11 cellular contexts compared by ENCODE assay signal in the genomic region with DNA sequence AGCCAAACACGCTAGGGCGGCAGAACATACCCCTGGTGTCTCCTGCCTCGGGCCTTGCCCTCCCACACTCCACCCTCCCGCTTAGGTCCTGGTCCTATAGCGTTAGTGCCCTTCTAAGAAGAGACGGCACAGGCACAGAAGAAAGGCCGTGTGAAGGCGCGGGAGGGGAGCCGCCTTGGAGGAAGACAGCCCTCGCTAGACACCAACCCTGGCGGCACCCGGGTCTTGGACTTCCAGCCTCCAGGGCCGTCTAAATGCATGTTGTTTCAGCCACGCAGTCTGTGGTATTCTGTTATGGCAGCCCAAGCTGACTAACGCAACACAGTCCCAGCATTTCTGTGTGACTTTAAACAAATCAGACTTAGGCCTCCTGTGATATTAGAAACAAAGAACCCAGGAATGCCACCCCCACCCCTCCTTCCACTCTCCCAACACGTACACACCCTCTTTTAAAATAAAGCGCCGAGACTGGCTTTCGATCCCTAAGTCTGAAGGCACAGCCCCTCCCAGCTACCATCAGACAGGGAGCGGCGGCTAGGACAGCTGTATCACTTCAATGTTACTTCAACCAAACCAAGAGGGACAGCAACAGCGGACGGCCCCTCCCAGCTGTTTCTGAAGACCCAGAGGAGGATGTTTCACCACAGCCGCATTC.
DNase-seq lines count a peak whose midpoint lies in the region; ATAC-seq and TF ChIP-seq lines count a peak whose summit lies in the region.
"Had no signal": no experiment of that assay in that cellular context is flagged by ENCODE, and none has a peak within 500 bp of the region (broad histone marks: within the 10 kb centered on the region; RNA-seq: fewer than 3 reads in every experiment).

No MANE protein-coding gene starts in this region.

- POLR2A ChIA-PET in AG04449 (lab: Yijun Ruan, JAX): interaction anchor here (0.6 to 1.2 kb wide), 3 partner anchors 8 to 161 kb away, joined by 4 to 5 read pairs (median 5); no protein-coding TSS in a partner anchor

- intact Hi-C loops in body of pancreas (cut with DNase I): no loop called here
- intact Hi-C loops in right cardiac atrium (cut with DNase I): no loop called here
- intact Hi-C loops in dorsolateral prefrontal cortex (cut with DNase I): no loop called here

- H3K36me3 ChIP-seq in body of pancreas (replicated peaks in 1 of 2; ENCODE audit: insufficient read depth in 1 of 2, low read depth in 2 of 2) (no peaks in the 10 kb centered on the region), osteoblast (ENCODE audit: insufficient read depth, low read length) (peaks cover 97% of the 10 kb centered on the region)

- WGBS in body of pancreas, 2 donors: 84 to 91% methylated on average over 23 to 25 of the region's 25 CpGs
- 60% methylated on average over 25 of the region's 25 CpGs for WGBS in right cardiac atrium

- H3K79me2 ChIP-seq in osteoblast (ENCODE audit: insufficient read depth, low read length): peaks cover 90% of the 10 kb centered on the region

- H3K9me3 ChIP-seq in body of pancreas (no peaks in the 10 kb centered on the region), right cardiac atrium (ENCODE audit: control insufficient read depth, low read length) (no peaks in the 10 kb centered on the region), osteoblast (ENCODE audit: low read depth, low read length) (peaks cover 14% of the 10 kb centered on the region)
- H3K9me3 ChIP-seq: adrenal gland had no signal

- TF ChIP-seq CTCF in AG04449 (IDR thresholded peaks at IDR 0.05; ENCODE audit: insufficient read depth, low read length, missing control alignments) (no peak), body of pancreas (IDR thresholded peaks at IDR 0.05) (no peak), osteoblast (IDR thresholded peaks at IDR 0.05; ENCODE audit: extremely low read depth, low read depth, low read length) (no peak), dorsolateral prefrontal cortex (IDR thresholded peaks at IDR 0.05 in 54 of 56, conservative IDR thresholded peaks at IDR 0.05 in 2 of 56; ENCODE audit: low read depth in 1 of 56, partially characterized antibody in 56 of 56) (no peak)

- H3K4me2 ChIP-seq in osteoblast (ENCODE audit: insufficient read depth, low read length): no peak overlapping the region

- no peaks in the 10 kb centered on the region for H3K27me3 ChIP-seq in body of pancreas
- no peaks in the 10 kb centered on the region for H3K27me3 ChIP-seq in right cardiac atrium (ENCODE audit: control insufficient read depth, insufficient read depth)
- no peaks in the 10 kb centered on the region for H3K27me3 ChIP-seq in osteoblast (ENCODE audit: insufficient read depth, low read length)
- no peaks in the 10 kb centered on the region for H3K27me3 ChIP-seq in dorsolateral prefrontal cortex
- H3K27me3 ChIP-seq: adrenal gland had no signal

- peak overlapping the region; percentile 3; the same call in 1 of the 2 replicates for H3K4me3 ChIP-seq in AG04449 (ENCODE audit: low read depth, low read length)
- H3K4me3 ChIP-seq in body of pancreas: no peak overlapping the region
- H3K4me3 ChIP-seq in right cardiac atrium (ENCODE audit: low read length): no peak overlapping the region
- H3K4me3 ChIP-seq in osteoblast (ENCODE audit: insufficient read depth, low read length): no peak overlapping the region
- no peak overlapping the region for H3K4me3 ChIP-seq in dorsolateral prefrontal cortex
- H3K4me3 ChIP-seq: adrenal gland had no signal

- no peak overlapping the region for H2AFZ ChIP-seq in osteoblast (ENCODE audit: low read length)

- H4K20me1 ChIP-seq in osteoblast (ENCODE audit: insufficient read depth, low read length): peaks cover 12% of the 10 kb centered on the region

- DNase-seq in AG04449 (ENCODE audit: low read depth, low spot score) (no peak), body of pancreas (peak in 1 of 4 donors; percentile 31), right cardiac atrium (peak; percentile 81 to 91 (median 88)), osteoblast (ENCODE audit: insufficient read length, low spot score, missing footprints) (no peak), NCI-H524 treated with DMSO at 0.1 percent for 48 hours (lab: John Stamatoyannopoulos, UW) (no peak), dorsolateral prefrontal cortex (no peak), anterior cingulate cortex (lab: John Stamatoyannopoulos, UW) (no peak), SKM-1 treated with dmso at 0.1 percent for 144 hours (lab: John Stamatoyannopoulos, UW; ENCODE audit: unreplicated experiment) (no peak)
- DNase-seq: NCI-H146 had no signal

- ATAC-seq in body of pancreas: peak; percentile 25
- peak; percentile 72 to 80 for ATAC-seq in right cardiac atrium

- H3K4me1 ChIP-seq in body of pancreas: peaks cover 23% of the 10 kb centered on the region
- peaks cover 20% of the 10 kb centered on the region for H3K4me1 ChIP-seq in right cardiac atrium (ENCODE audit: control insufficient read depth, insufficient read depth, low read length)
- H3K4me1 ChIP-seq in osteoblast (ENCODE audit: insufficient read depth, low read length): peaks cover 51% of the 10 kb centered on the region

- TF ChIP-seq POLR2A in body of pancreas (IDR thresholded peaks at IDR 0.05): no peak

- CTCF ChIA-PET in AG04449 (lab: Yijun Ruan, JAX): interaction anchor here (1.4 to 13.3 kb wide), 5 partner anchors 8 to 176 kb away, joined by 3 to 193 read pairs (median 29); no protein-coding TSS in a partner anchor

- H3K27ac ChIP-seq in body of pancreas: no peak overlapping the region
- H3K27ac ChIP-seq in right cardiac atrium (ENCODE audit: low read length): peak overlapping the region; percentile 70
- peak overlapping the region; percentile 17 for H3K27ac ChIP-seq in osteoblast (ENCODE audit: low read depth, low read length)
- peak overlapping the region in 6 of 59 donors; percentile 4 to 61 (median 42) for H3K27ac ChIP-seq in dorsolateral prefrontal cortex
- H3K27ac ChIP-seq: epithelial cell of prostate had no signal

Comparison
In these comparisons a context has a peak if more than half of its experiments do, and no peak if none do; other contexts are left out.
1. DNase-seq: peak in right cardiac atrium (3 of 3); none in AG04449 (single experiment), osteoblast (single experiment), NCI-H524 treated with DMSO at 0.1 percent for 48 hours (single experiment), dorsolateral prefrontal cortex (0 of 10), anterior cingulate cortex (0 of 58) and SKM-1 treated with dmso at 0.1 percent for 144 hours (single experiment).
2. H3K27ac ChIP-seq: peak in right cardiac atrium (single experiment) and osteoblast (single experiment); none in body of pancreas (0 of 4).